Comparison of ENCODE assay signal across 28 cellular contexts in genomic region chr2:38149533-38149932, GRCh38.
DNase-seq lines count a peak whose midpoint lies in the region; ATAC-seq, FAIRE-seq and TF ChIP-seq lines count a peak whose summit lies in the region.
"Had no signal": no experiment of that assay in that cellular context is flagged by ENCODE, and none has a peak within 500 bp of the region (broad histone marks: within the 10 kb centered on the region; RNA-seq: fewer than 3 reads in every experiment).

No MANE protein-coding gene starts in this region.

- ATAC-seq in HepG2 = no peak
- ATAC-seq in GM23338 = no peak
- ATAC-seq: activated CD4-positive, alpha-beta T cell treated with anti-CD3 and anti-CD28 coated beads for 36 hours; CD8-positive, alpha-beta T cell; gastroesophageal sphincter; SK-N-SH treated with all-trans-retinoic acid at 6 μM for 48 hours had no signal

- no peaks in the 10 kb centered on the region for H3F3A ChIP-seq in GM23338 (replicated peaks; ENCODE audit: low read depth)

- H3K4me1 ChIP-seq in adrenal gland (replicated peaks in 1 of 2) (peaks cover 22 to 35% of the 10 kb centered on the region in 2 donors), HepG2 (ENCODE audit: insufficient read depth, low read length) (peaks cover 10% of the 10 kb centered on the region; the same call in 1 of the 2 replicates), stomach (peaks cover 0 to 33% (median 19%) of the 10 kb centered on the region in 4 donors), GM23338 (ENCODE audit: insufficient read depth) (peaks cover 12% of the 10 kb centered on the region)

- H3K9me3 Mint-ChIP-seq in GM23338 = peaks cover 3% of the 10 kb centered on the region; the same call in 1 of the 3 replicates
- H3K9me3 Mint-ChIP-seq: activated naive CD8-positive, alpha-beta T cell treated with anti-CD3 and anti-CD28 coated beads, Interleukin-2, amount 10 ng/mL, durations not matched to agents 7 days and 5 days; CD8-positive, alpha-beta T cell; central memory CD8-positive, alpha-beta T cell had no signal

- intact Hi-C loops in adrenal gland (cut with DNase I) (no loop called here), HepG2 (cut with micrococcal nuclease; ENCODE audit: unreplicated experiment) (no loop called here), stomach (cut with DNase I; ENCODE audit: low total_unique reads) (no loop called here)

- TF ChIP-seq POLR2A in adrenal gland (IDR thresholded peaks at IDR 0.05) (no peak), HepG2 (IDR thresholded peaks at IDR 0.05; ENCODE audit: insufficient read depth in 1 of 2, low read depth in 2 of 2, low read length in 2 of 2) (no peak), stomach (IDR thresholded peaks at IDR 0.05) (no peak)

- H3K27ac Mint-ChIP-seq in GM23338 = no peak overlapping the region
- H3K27ac Mint-ChIP-seq: activated CD4-positive, alpha-beta T cell treated with anti-CD3 and anti-CD28 coated beads for 36 hours; activated naive CD8-positive, alpha-beta T cell treated with anti-CD3 and anti-CD28 coated beads, Interleukin-2, amount 10 ng/mL, durations not matched to agents 7 days and 5 days; CD8-positive, alpha-beta T cell; nephron progenitor cell had no signal

- H3K4me3 ChIP-seq in adrenal gland = no peak overlapping the region
- H3K4me3 ChIP-seq in HepG2 (replicated peaks in 1 of 3; ENCODE audit: insufficient read depth in 1 of 3, low read depth in 2 of 3, low read length in 3 of 3) = no peak overlapping the region
- no peak overlapping the region for H3K4me3 ChIP-seq in stomach
- no peak overlapping the region for H3K4me3 ChIP-seq in GM23338
- H3K4me3 ChIP-seq: gastroesophageal sphincter, hepatocyte, ovary, sigmoid colon had no signal

- peaks cover 2% of the 10 kb centered on the region for H3K27me3 Mint-ChIP-seq in GM23338 (ENCODE audit: insufficient read depth, low read depth, poor library complexity)

- H4K20me1 ChIP-seq in HepG2 (ENCODE audit: insufficient read depth, low read length) (no peaks in the 10 kb centered on the region), GM23338 (replicated peaks; ENCODE audit: insufficient read depth) (no peaks in the 10 kb centered on the region)

- FAIRE-seq in HepG2 (lab: Jason Lieb, UNC) = no peak
- FAIRE-seq: endometrium had no signal

- H2AFZ ChIP-seq in HepG2 (ENCODE audit: low read length) (no peak overlapping the region), GM23338 (no peak overlapping the region)
- H2AFZ ChIP-seq: hepatocyte had no signal

- no TSS peak for BruUV-seq in HepG2 (replicated peaks; lab: Mats Ljungman, UMichigan)

- DNase-seq in NOMO-1 (lab: John Stamatoyannopoulos, UW; ENCODE audit: unreplicated experiment in 2 of 2) (peak; percentile 20 to 25), NOMO-1 treated with dmso at 0.1 percent for 144 hours (lab: John Stamatoyannopoulos, UW; ENCODE audit: unreplicated experiment) (no peak), adrenal gland (peak in 6 of 7 donors; percentile 43 to 72 (median 58)), HepG2 (ENCODE audit: low spot score) (no peak), stomach (no peak), GM23338 (ENCODE audit: low spot score) (no peak), NCI-H2029 treated with DMSO at 0.1 percent for 48 hours (lab: John Stamatoyannopoulos, UW) (no peak), AG08395 (ENCODE audit: low spot score) (no peak)
- DNase-seq: 8988T; activated CD4-positive, alpha-beta T cell treated with anti-CD3 and anti-CD28 coated beads for 36 hours; activated effector memory CD4-positive, alpha-beta T cell treated with anti-CD3 and anti-CD28 coated beads, Interleukin-2, amount 50 U/mL, for 16 hours; activated naive CD8-positive, alpha-beta T cell treated with anti-CD3 and anti-CD28 coated beads, Interleukin-2, amount 10 ng/mL, durations not matched to agents 7 days and 5 days; activated T-cell treated with anti-CD3 and anti-CD28 coated beads for 4 hours; AML-193; CD8-positive, alpha-beta T cell; dermis blood vessel endothelial cell; NCI-H1105 treated with DMSO at 0.1 percent for 48 hours; NCI-H1930; NCI-H2227 treated with DMSO at 0.1 percent for 48 hours; nephron progenitor cell; ovary; sigmoid colon; stimulated activated naive CD4-positive, alpha-beta T cell had no signal

- peaks cover 27% of the 10 kb centered on the region for H3K9me2 ChIP-seq in GM23338 (ENCODE audit: insufficient read depth)

- H3K27me3 ChIP-seq in adrenal gland (no peaks in the 10 kb centered on the region), HepG2 (ENCODE audit: control insufficient read depth in 1 of 2, insufficient read depth in 2 of 2, low read length in 2 of 2) (peaks cover 0 to 1% of the 10 kb centered on the region in 2 experiments; a peak in 1 of 5 replicates), stomach (no peaks in the 10 kb centered on the region), GM23338 (ENCODE audit: insufficient read depth) (no peaks in the 10 kb centered on the region)
- H3K27me3 ChIP-seq: gastroesophageal sphincter, hepatocyte, ovary, sigmoid colon had no signal

- no peaks in the 10 kb centered on the region for H3K9me3 ChIP-seq in adrenal gland (replicated peaks in 1 of 3)
- H3K9me3 ChIP-seq in HepG2 (ENCODE audit: low read length) = no peaks in the 10 kb centered on the region
- H3K9me3 ChIP-seq in stomach = no peaks in the 10 kb centered on the region
- H3K9me3 ChIP-seq: gastroesophageal sphincter, ovary, sigmoid colon had no signal

- no peaks in the 10 kb centered on the region for H3K36me3 Mint-ChIP-seq in GM23338 (ENCODE audit: low read depth)
- H3K36me3 Mint-ChIP-seq: activated naive CD8-positive, alpha-beta T cell treated with anti-CD3 and anti-CD28 coated beads, Interleukin-2, amount 10 ng/mL, durations not matched to agents 7 days and 5 days; CD8-positive, alpha-beta T cell had no signal

- H3K9ac ChIP-seq in HepG2 (ENCODE audit: insufficient read depth, low read depth, low read length) = no peak overlapping the region

- TF ChIP-seq CTCF in adrenal gland (IDR thresholded peaks at IDR 0.05) = no peak
- TF ChIP-seq CTCF in HepG2 (CRISPR knock-in tag; IDR thresholded peaks at IDR 0.05) = no peak
- no peak for TF ChIP-seq CTCF in stomach (IDR thresholded peaks at IDR 0.05)
- TF ChIP-seq CTCF in GM23338 (conservative IDR thresholded peaks at IDR 0.05; ENCODE audit: low read depth in 2 of 2) = no peak

- in situ Hi-C loops in HepG2 (cut with HindIII; ENCODE audit: extremely low pct_ligation_motif_present, low pct_unique_long_range_greater_than_20kb) = no loop called here

- CTCF ChIA-PET in HepG2 (lab: Yijun Ruan, JAX; ENCODE audit: low intra/inter-chr PET ratio, low total read pairs) = no interaction called here

- H3K4me3 Mint-ChIP-seq in GM23338 = no peak overlapping the region
- H3K4me3 Mint-ChIP-seq: activated CD4-positive, alpha-beta T cell treated with anti-CD3 and anti-CD28 coated beads for 36 hours; activated naive CD8-positive, alpha-beta T cell treated with anti-CD3 and anti-CD28 coated beads, Interleukin-2, amount 10 ng/mL, durations not matched to agents 7 days and 5 days; CD8-positive, alpha-beta T cell; central memory CD8-positive, alpha-beta T cell; nephron progenitor cell had no signal

- peaks cover 7% of the 10 kb centered on the region for H3K4me1 Mint-ChIP-seq in GM23338
- H3K4me1 Mint-ChIP-seq: central memory CD8-positive, alpha-beta T cell had no signal

- no peaks in the 10 kb centered on the region for H3K79me2 ChIP-seq in HepG2 (ENCODE audit: insufficient read depth, low read length)
- no peaks in the 10 kb centered on the region for H3K79me2 ChIP-seq in GM23338 (replicated peaks; ENCODE audit: insufficient read depth)
- H3K79me2 ChIP-seq: hepatocyte had no signal

- H3K4me2 ChIP-seq in HepG2 (ENCODE audit: low read depth, low read length) = no peak overlapping the region
- H3K4me2 ChIP-seq in GM23338 = no peak overlapping the region
- H3K4me2 ChIP-seq: hepatocyte had no signal

- POLR2A ChIA-PET in HepG2 (lab: Yijun Ruan, JAX) = no interaction called here

- TF ChIP-seq EP300 in HepG2 (IDR thresholded peaks at IDR 0.05; ENCODE audit: low read depth in 2 of 2, low read length in 2 of 2) = no peak
- no peak for TF ChIP-seq EP300 in HepG2 (CRISPR knock-in tag; IDR thresholded peaks at IDR 0.05; ENCODE audit: borderline replicate concordance)
- peak; percentile 27 for TF ChIP-seq EP300 in stomach (IDR thresholded peaks at IDR 0.05)

- TF ChIP-seq RAD21 in HepG2 (CRISPR knock-in tag; IDR thresholded peaks at IDR 0.05) = no peak

- WGBS in adrenal gland, 4 donors = 24 to 31% (median 25%) methylated on average over 2 of the region's 2 CpGs
- 2% methylated on average over 2 of the region's 2 CpGs for WGBS in HepG2 (ENCODE audit: low lambda C conversion rate)
- WGBS in stomach, 5 donors = 80 to 98% (median 86%) methylated on average over 2 of the region's 2 CpGs

- peak overlapping the region in 1 of 5 donors; percentile 24 for H3K27ac ChIP-seq in adrenal gland
- H3K27ac ChIP-seq in HepG2 (ENCODE audit: extremely low read length, insufficient read depth, low read length) = no peak overlapping the region
- H3K27ac ChIP-seq in stomach = peak overlapping the region in 1 of 5 donors; percentile 88
- no peak overlapping the region for H3K27ac ChIP-seq in GM23338 (ENCODE audit: low read depth)
- H3K27ac ChIP-seq: gastroesophageal sphincter, ovary, sigmoid colon had no signal

- H3K36me3 ChIP-seq in adrenal gland (replicated peaks in 1 of 2) (no peaks in the 10 kb centered on the region), HepG2 (replicated peaks in 1 of 2; ENCODE audit: control insufficient read depth in 1 of 2, insufficient read depth in 2 of 2, low read length in 2 of 2) (no peaks in the 10 kb centered on the region), stomach (no peaks in the 10 kb centered on the region), GM23338 (ENCODE audit: insufficient read depth) (no peaks in the 10 kb centered on the region)
- H3K36me3 ChIP-seq: gastroesophageal sphincter, ovary, sigmoid colon had no signal

TF ChIP-seq in HepG2, 621 proteins besides CTCF, POLR2A, EP300 and RAD21:
- TF ChIP-seq CEBPB (IDR thresholded peaks at IDR 0.05; ENCODE audit: borderline replicate concordance, low read depth, low read length) (0 out of 2 replicates have a peak, but pooled peaks have one; percentile 13), ZC3H4 (CRISPR knock-in tag; IDR thresholded peaks at IDR 0.05; ENCODE audit: borderline replicate concordance) (no peak), ONECUT2 (CRISPR knock-in tag; IDR thresholded peaks at IDR 0.05) (no peak)
TF ChIP-seq in HepG2: peak in this region for 1.

TF ChIP-seq in GM23338, 12 proteins besides CTCF, POLR2A, EP300 and RAD21:
- TF ChIP-seq ZNF114 (CRISPR knock-in tag; IDR thresholded peaks at IDR 0.05) = no peak

Comparison
In these comparisons a context has a peak if more than half of its experiments do, and no peak if none do; other contexts are left out.
1. DNase-seq: peak in NOMO-1 (2 of 2) and adrenal gland (6 of 7); none in NOMO-1 treated with dmso at 0.1 percent for 144 hours (single experiment), HepG2 (single experiment), stomach (single experiment), GM23338 (single experiment), NCI-H2029 treated with DMSO at 0.1 percent for 48 hours (single experiment) and AG08395 (single experiment).